14 cellular contexts compared by ENCODE assay signal in genomic region chr16:860891-861290, GRCh38.
A peak's percentile ranks its signal among the peaks of the same experiment; 100 is the strongest.
DNase-seq lines count a peak whose midpoint lies in the region; ATAC-seq and TF ChIP-seq lines count a peak whose summit lies in the region.
"Had no signal": no experiment of that assay in that cellular context is flagged by ENCODE, and none has a peak within 500 bp of the region (broad histone marks: within the 10 kb centered on the region; RNA-seq: fewer than 3 reads in every experiment).

No MANE protein-coding gene starts in this region.

- CTCF ChIA-PET in PC-3 (lab: Charles Lee) = no interaction called here

- no peaks in the 10 kb centered on the region for H3K9me2 ChIP-seq in PC-3 (replicated peaks; ENCODE audit: low read length)

- no peaks in the 10 kb centered on the region for H3K36me3 ChIP-seq in PC-3 (ENCODE audit: low read depth, low read length)
- H3K36me3 ChIP-seq: BE2C had no signal

- ATAC-seq in PC-3 (no peak), HG02973 (IDR thresholded peaks at IDR 0.05; ENCODE audit: unreplicated experiment) (no peak)
- no peak for ATAC-seq in stimulated activated naive B cell treated with anti-CD40 and anti-IgM and Interleukin-4, amounts not matched to agents 10 μg/mL and 1 μg/mL and 100 μg/mL, for 72 hours (replicated peaks)
- ATAC-seq: A549, HCT116 had no signal

- TF ChIP-seq CTCF in PC-3 (conservative IDR thresholded peaks at IDR 0.05; ENCODE audit: low read depth, low read length) (no peak), chondrocyte (IDR thresholded peaks at IDR 0.05) (no peak)

- H3K27ac Mint-ChIP-seq in chondrocyte (ENCODE audit: unreplicated experiment) = no peak overlapping the region
- peak overlapping the region; percentile 4 for H3K27ac Mint-ChIP-seq in stimulated activated naive B cell treated with anti-CD40 and anti-IgM and Interleukin-4, amounts not matched to agents 10 μg/mL and 1 μg/mL and 100 μg/mL, for 72 hours
- H3K27ac Mint-ChIP-seq: CD4-positive, alpha-beta memory T cell had no signal

- no peak overlapping the region for H3K27ac ChIP-seq in PC-3 (ENCODE audit: low read length)
- H3K27ac ChIP-seq: A549, C4-2B, HL-60 had no signal

- H3K36me3 Mint-ChIP-seq in chondrocyte (ENCODE audit: low read depth) = peaks cover 8% of the 10 kb centered on the region
- peaks cover 10 to 11% of the 10 kb centered on the region in 2 donors for H3K36me3 Mint-ChIP-seq in stimulated activated naive B cell treated with anti-CD40 and anti-IgM and Interleukin-4, amounts not matched to agents 10 μg/mL and 1 μg/mL and 100 μg/mL, for 72 hours

- H3K27me3 Mint-ChIP-seq in chondrocyte (ENCODE audit: low read depth) = no peaks in the 10 kb centered on the region
- no peaks in the 10 kb centered on the region for H3K27me3 Mint-ChIP-seq in stimulated activated naive B cell treated with anti-CD40 and anti-IgM and Interleukin-4, amounts not matched to agents 10 μg/mL and 1 μg/mL and 100 μg/mL, for 72 hours
- H3K27me3 Mint-ChIP-seq: CD4-positive, alpha-beta memory T cell had no signal

- H3K9me3 ChIP-seq in PC-3 (ENCODE audit: low read length) = no peaks in the 10 kb centered on the region
- H3K9me3 ChIP-seq: BE2C had no signal

- H3K9me3 Mint-ChIP-seq in chondrocyte (ENCODE audit: low read depth) = no peaks in the 10 kb centered on the region
- H3K9me3 Mint-ChIP-seq in stimulated activated naive B cell treated with anti-CD40 and anti-IgM and Interleukin-4, amounts not matched to agents 10 μg/mL and 1 μg/mL and 100 μg/mL, for 72 hours = peaks cover 0 to 6% of the 10 kb centered on the region in 2 donors

- no peaks in the 10 kb centered on the region for H4K20me1 ChIP-seq in PC-3 (ENCODE audit: low read length)

- POLR2A ChIA-PET in PC-3 (lab: Charles Lee; ENCODE audit: unreplicated experiment) = no interaction called here

- DNase-seq in PC-3 (no peak), chondrocyte (ENCODE audit: low spot score) (peak; percentile 34), posterior vena cava (ENCODE audit: low spot score) (peak; percentile 19), HCEC 1CT (no peak)
- DNase-seq in stimulated activated naive B cell treated with anti-CD40 and anti-IgM and Interleukin-4, amounts not matched to agents 10 μg/mL and 1 μg/mL and 100 μg/mL, for 72 hours = no peak
- DNase-seq: BE2C; CD4-positive, alpha-beta memory T cell; DMS79 treated with DMSO at 0.1 percent for 48 hours; EL had no signal

- no peaks in the 10 kb centered on the region for H3K27me3 ChIP-seq in PC-3 (ENCODE audit: low read length)
- H3K27me3 ChIP-seq: BE2C had no signal

- H3K4me3 Mint-ChIP-seq in chondrocyte (ENCODE audit: unreplicated experiment) = no peak overlapping the region
- H3K4me3 Mint-ChIP-seq in stimulated activated naive B cell treated with anti-CD40 and anti-IgM and Interleukin-4, amounts not matched to agents 10 μg/mL and 1 μg/mL and 100 μg/mL, for 72 hours = no peak overlapping the region
- H3K4me3 Mint-ChIP-seq: CD4-positive, alpha-beta memory T cell had no signal

- H3K4me2 ChIP-seq in PC-3 (ENCODE audit: low read length) = no peak overlapping the region
- H3K4me2 ChIP-seq: A549 had no signal

- H3K4me3 ChIP-seq in PC-3 (ENCODE audit: low read length) = no peak overlapping the region
- H3K4me3 ChIP-seq: A549 had no signal

- TSS peak; percentile 14 for BruUV-seq in PC-3 (replicated peaks; lab: Mats Ljungman, UMichigan)

- H3F3A ChIP-seq in PC-3 (ENCODE audit: low read length, unreplicated experiment) = no peaks in the 10 kb centered on the region

- intact Hi-C loops in PC-3 (cut with micrococcal nuclease) = no loop called here
- intact Hi-C loops in posterior vena cava (cut with DNase I) = no loop called here

- H3K9ac ChIP-seq in PC-3 (ENCODE audit: low read length) = no peak overlapping the region

- H3K79me2 ChIP-seq in PC-3 (ENCODE audit: low read length) = no peaks in the 10 kb centered on the region

- no peaks in the 10 kb centered on the region for H3K4me1 ChIP-seq in PC-3 (ENCODE audit: insufficient read depth, low read length)
- H3K4me1 ChIP-seq: A549, BE2C had no signal

- no peak overlapping the region for H2AFZ ChIP-seq in PC-3 (ENCODE audit: low read length)

- no peaks in the 10 kb centered on the region for H3K4me1 Mint-ChIP-seq in chondrocyte (ENCODE audit: low read depth)
- peaks cover 4 to 10% of the 10 kb centered on the region in 2 donors for H3K4me1 Mint-ChIP-seq in stimulated activated naive B cell treated with anti-CD40 and anti-IgM and Interleukin-4, amounts not matched to agents 10 μg/mL and 1 μg/mL and 100 μg/mL, for 72 hours

Comparison
In these comparisons a context has a peak if more than half of its experiments do, and no peak if none do; other contexts are left out.
1. DNase-seq: peak in chondrocyte (single experiment) and posterior vena cava (single experiment); none in PC-3 (single experiment), stimulated activated naive B cell treated with anti-CD40 and anti-IgM and Interleukin-4, amounts not matched to agents 10 μg/mL and 1 μg/mL and 100 μg/mL, for 72 hours (single experiment) and HCEC 1CT (single experiment).